In genomic region chr7:47833211-47833610, GRCh38 we compare ENCODE assay signal across 1 cellular context.
TF ChIP-seq lines count a peak whose summit lies in the region.

No MANE protein-coding gene starts in this region.

TF ChIP-seq in HepG2, 621 proteins besides CTCF, POLR2A, EP300 and RAD21 (continued from another document):
- no peak for TF ChIP-seq GMEB2 (CRISPR knock-in tag; IDR thresholded peaks at IDR 0.05; ENCODE audit: low read depth)
- TF ChIP-seq PHF21A (CRISPR knock-in tag; IDR thresholded peaks at IDR 0.05): no peak
- TF ChIP-seq PREB (CRISPR knock-in tag; IDR thresholded peaks at IDR 0.05): no peak
- TF ChIP-seq CENPBD1 (CRISPR knock-in tag; IDR thresholded peaks at IDR 0.05; ENCODE audit: borderline replicate concordance, low read depth): no peak
